Comparison of ENCODE assay signal across 32 cellular contexts in genomic region chr7:110007316-110007910, GRCh38.
A peak's percentile ranks its signal among the peaks of the same experiment; 100 is the strongest.
DNase-seq lines count a peak whose midpoint lies in the region; ATAC-seq, FAIRE-seq and TF ChIP-seq lines count a peak whose summit lies in the region.
"Had no signal": no experiment of that assay in that cellular context is flagged by ENCODE, and none has a peak within 500 bp of the region (broad histone marks: within the 10 kb centered on the region; RNA-seq: fewer than 3 reads in every experiment).

No MANE protein-coding gene starts in this region.

- TF ChIP-seq EP300 in HepG2 (IDR thresholded peaks at IDR 0.05; ENCODE audit: low read depth in 2 of 2, low read length in 2 of 2) (no peak), HepG2 (CRISPR knock-in tag; IDR thresholded peaks at IDR 0.05; ENCODE audit: borderline replicate concordance) (no peak)

- TF ChIP-seq CTCF in MCF 10A (IDR thresholded peaks at IDR 0.05; ENCODE audit: unreplicated experiment) (no peak), breast epithelium (IDR thresholded peaks at IDR 0.05) (no peak), type B pancreatic cell (conservative IDR thresholded peaks at IDR 0.05) (no peak), HepG2 (CRISPR knock-in tag; IDR thresholded peaks at IDR 0.05) (no peak), adrenal gland (IDR thresholded peaks at IDR 0.05) (no peak)

- no peaks in the 10 kb centered on the region for H3K27me3 ChIP-seq in breast epithelium
- no peaks in the 10 kb centered on the region for H3K27me3 ChIP-seq in HepG2 (ENCODE audit: control insufficient read depth in 1 of 2, insufficient read depth in 2 of 2, low read length in 2 of 2)
- no peaks in the 10 kb centered on the region for H3K27me3 ChIP-seq in adrenal gland
- H3K27me3 ChIP-seq: BLaER1, MG63, right atrium auricular region, vagina had no signal

- BruUV-seq in MCF 10A (replicated peaks; lab: Mats Ljungman, UMichigan) = no TSS peak
- no TSS peak for BruUV-seq in HepG2 (replicated peaks; lab: Mats Ljungman, UMichigan)

- no peak overlapping the region for H2AFZ ChIP-seq in HepG2 (ENCODE audit: low read length)
- H2AFZ ChIP-seq: parathyroid adenoma had no signal

- in situ Hi-C loops in HepG2 (cut with HindIII; ENCODE audit: extremely low pct_ligation_motif_present, low pct_unique_long_range_greater_than_20kb) = no loop called here

- H3K27ac Mint-ChIP-seq in MCF 10A (ENCODE audit: low read depth, unreplicated experiment) = peak overlapping the region; percentile 23
- peak overlapping the region; percentile 50 for H3K27ac Mint-ChIP-seq in type B pancreatic cell
- H3K27ac Mint-ChIP-seq in activated naive CD4-positive, alpha-beta T cell treated with anti-CD3 and anti-CD28 coated beads, Interleukin-2, amount 10 ng/mL, durations not matched to agents 7 days and 5 days = no peak overlapping the region
- H3K27ac Mint-ChIP-seq: activated naive CD4-positive, alpha-beta T cell treated with anti-CD3 and anti-CD28 coated beads, Interleukin-2, amount 50 U/mL, for 24 hours; activated T-helper 1 cell treated with anti-CD3 and anti-CD28 coated beads, Interleukin-12 subunit alpha, Interleukin-12 subunit beta, Interleukin-2, Interleukin-4 antibody, amounts not matched to agents 30 ng/mL and 10 ng/mL and 1 ng/mL, durations not matched to agents 14 hours and 24 hours and 36 hours; dendritic cell treated with granulocyte-macrophage colony-stimulating factor and Interleukin-4, amounts not matched to agents 40 ng/mL and 50 ng/mL, for 4 days; stimulated activated memory B cell treated with anti-CD40 and anti-IgM and Interleukin-4, amounts not matched to agents 10 μg/mL and 1 μg/mL and 100 μg/mL, for 72 hours; WTC11 had no signal

- H3K27me3 Mint-ChIP-seq in MCF 10A (ENCODE audit: insufficient read depth, unreplicated experiment) = no peaks in the 10 kb centered on the region
- no peaks in the 10 kb centered on the region for H3K27me3 Mint-ChIP-seq in type B pancreatic cell
- H3K27me3 Mint-ChIP-seq in activated naive CD4-positive, alpha-beta T cell treated with anti-CD3 and anti-CD28 coated beads, Interleukin-2, amount 10 ng/mL, durations not matched to agents 7 days and 5 days = no peaks in the 10 kb centered on the region
- H3K27me3 Mint-ChIP-seq: activated naive CD4-positive, alpha-beta T cell treated with anti-CD3 and anti-CD28 coated beads, Interleukin-2, amount 50 U/mL, for 24 hours; dendritic cell treated with granulocyte-macrophage colony-stimulating factor and Interleukin-4, amounts not matched to agents 40 ng/mL and 50 ng/mL, for 4 days; stimulated activated memory B cell treated with anti-CD40 and anti-IgM and Interleukin-4, amounts not matched to agents 10 μg/mL and 1 μg/mL and 100 μg/mL, for 72 hours had no signal

- H3K79me2 ChIP-seq in HepG2 (ENCODE audit: insufficient read depth, low read length) = no peaks in the 10 kb centered on the region
- H3K79me2 ChIP-seq: parathyroid adenoma had no signal

- WGBS in HepG2 (ENCODE audit: low lambda C conversion rate) = 28% methylated on average over 4 of the region's 4 CpGs
- WGBS in adrenal gland, 4 donors = 81 to 87% (median 82%) methylated on average over 4 of the region's 4 CpGs

- ATAC-seq in HG02798 (IDR thresholded peaks at IDR 0.05; ENCODE audit: poor library complexity, unreplicated experiment) (peak; percentile 57), HepG2 (no peak)
- ATAC-seq: K562; Right ventricle myocardium inferior; stimulated activated memory B cell treated with anti-CD40 and anti-IgM and Interleukin-4, amounts not matched to agents 10 μg/mL and 1 μg/mL and 100 μg/mL, for 72 hours; WTC11 had no signal

- TF ChIP-seq POLR2A in breast epithelium (IDR thresholded peaks at IDR 0.05) = no peak
- no peak for TF ChIP-seq POLR2A in HepG2 (IDR thresholded peaks at IDR 0.05; ENCODE audit: insufficient read depth in 1 of 2, low read depth in 2 of 2, low read length in 2 of 2)
- TF ChIP-seq POLR2A in adrenal gland (IDR thresholded peaks at IDR 0.05) = no peak

- DNase-seq in MCF 10A (ENCODE audit: unreplicated experiment) (peak; percentile 6), breast epithelium (ENCODE audit: low spot score in 2 of 2) (no peak), NCI-H526 treated with DMSO at 0.1 percent for 48 hours (lab: John Stamatoyannopoulos, UW) (peak; percentile 20), type B pancreatic cell (ENCODE audit: extremely low spot score, unreplicated experiment) (no peak), HepG2 (ENCODE audit: low spot score) (no peak), adrenal gland (no peak)
- DNase-seq in activated naive CD4-positive, alpha-beta T cell treated with anti-CD3 and anti-CD28 coated beads, Interleukin-2, amount 10 ng/mL, durations not matched to agents 7 days and 5 days = no peak
- DNase-seq: activated CD4-positive, alpha-beta T cell treated with anti-CD3 and anti-CD28 coated beads, Interleukin-2, amount 50 U/mL, for 1 hour; aorta; central memory CD4-positive, alpha-beta T cell; COR-L47; DMS79 treated with DMSO at 0.1 percent for 48 hours; H7; MG63; NCI-H1436; NCI-H82; stimulated activated CD4-positive, alpha-beta T cell treated with anti-CD3 and anti-CD28 coated beads, Interleukin-4, amount 100 ng/mL, for 1 hour; T-helper 9 cell had no signal

- no peaks in the 10 kb centered on the region for H3K36me3 ChIP-seq in breast epithelium
- H3K36me3 ChIP-seq in HepG2 (replicated peaks in 1 of 2; ENCODE audit: control insufficient read depth in 1 of 2, insufficient read depth in 2 of 2, low read length in 2 of 2) = no peaks in the 10 kb centered on the region
- no peaks in the 10 kb centered on the region for H3K36me3 ChIP-seq in adrenal gland (replicated peaks in 1 of 2)
- H3K36me3 ChIP-seq: BLaER1, MG63, right atrium auricular region, thoracic aorta, vagina had no signal

- no peak overlapping the region for H3K27ac ChIP-seq in breast epithelium
- H3K27ac ChIP-seq in HepG2 (ENCODE audit: extremely low read length, insufficient read depth, low read length) = no peak overlapping the region
- no peak overlapping the region for H3K27ac ChIP-seq in adrenal gland
- H3K27ac ChIP-seq: BLaER1, parathyroid adenoma, right atrium auricular region, thoracic aorta, vagina had no signal

- H3K9me3 Mint-ChIP-seq in MCF 10A (ENCODE audit: unreplicated experiment) (peaks cover 7% of the 10 kb centered on the region), type B pancreatic cell (no peaks in the 10 kb centered on the region)
- H3K9me3 Mint-ChIP-seq in activated naive CD4-positive, alpha-beta T cell treated with anti-CD3 and anti-CD28 coated beads, Interleukin-2, amount 10 ng/mL, durations not matched to agents 7 days and 5 days = no peaks in the 10 kb centered on the region
- H3K9me3 Mint-ChIP-seq: activated naive CD4-positive, alpha-beta T cell treated with anti-CD3 and anti-CD28 coated beads, Interleukin-2, amount 50 U/mL, for 24 hours; activated T-helper 1 cell treated with anti-CD3 and anti-CD28 coated beads, Interleukin-12 subunit alpha, Interleukin-12 subunit beta, Interleukin-2, Interleukin-4 antibody, amounts not matched to agents 30 ng/mL and 10 ng/mL and 1 ng/mL, durations not matched to agents 14 hours and 24 hours and 36 hours; stimulated activated memory B cell treated with anti-CD40 and anti-IgM and Interleukin-4, amounts not matched to agents 10 μg/mL and 1 μg/mL and 100 μg/mL, for 72 hours; WTC11 had no signal

- no peaks in the 10 kb centered on the region for H3K4me1 Mint-ChIP-seq in MCF 10A (ENCODE audit: insufficient read depth, unreplicated experiment)
- H3K4me1 Mint-ChIP-seq in type B pancreatic cell (ENCODE audit: unreplicated experiment) = peaks cover 2% of the 10 kb centered on the region
- H3K4me1 Mint-ChIP-seq in activated naive CD4-positive, alpha-beta T cell treated with anti-CD3 and anti-CD28 coated beads, Interleukin-2, amount 10 ng/mL, durations not matched to agents 7 days and 5 days = no peaks in the 10 kb centered on the region
- H3K4me1 Mint-ChIP-seq: activated naive CD4-positive, alpha-beta T cell treated with anti-CD3 and anti-CD28 coated beads, Interleukin-2, amount 50 U/mL, for 24 hours; stimulated activated memory B cell treated with anti-CD40 and anti-IgM and Interleukin-4, amounts not matched to agents 10 μg/mL and 1 μg/mL and 100 μg/mL, for 72 hours had no signal

- POLR2A ChIA-PET in MCF 10A (lab: Yijun Ruan, JAX) (interaction anchor here (0.5 to 1.2 kb wide), 2 partner anchors 366 to 525 kb away, joined by 3 read pairs; no protein-coding TSS in a partner anchor), HepG2 (lab: Yijun Ruan, JAX) (no interaction called here)

- H3K9me3 ChIP-seq in breast epithelium (no peaks in the 10 kb centered on the region), HepG2 (ENCODE audit: low read length) (no peaks in the 10 kb centered on the region), adrenal gland (replicated peaks in 1 of 3) (no peaks in the 10 kb centered on the region)
- H3K9me3 ChIP-seq: BLaER1, MG63, right atrium auricular region, thoracic aorta, vagina had no signal

- intact Hi-C loops in MCF 10A (cut with micrococcal nuclease) (no loop called here), breast epithelium (cut with DNase I; ENCODE audit: low total_unique reads) (no loop called here), HepG2 (cut with micrococcal nuclease; ENCODE audit: unreplicated experiment) (no loop called here), adrenal gland (cut with DNase I) (no loop called here)

- no peak for FAIRE-seq in HepG2 (lab: Jason Lieb, UNC)
- FAIRE-seq: endometrium, K562 had no signal

- H3K4me3 Mint-ChIP-seq in MCF 10A (ENCODE audit: unreplicated experiment) (no peak overlapping the region), type B pancreatic cell (no peak overlapping the region)
- no peak overlapping the region for H3K4me3 Mint-ChIP-seq in activated naive CD4-positive, alpha-beta T cell treated with anti-CD3 and anti-CD28 coated beads, Interleukin-2, amount 10 ng/mL, durations not matched to agents 7 days and 5 days
- H3K4me3 Mint-ChIP-seq: activated naive CD4-positive, alpha-beta T cell treated with anti-CD3 and anti-CD28 coated beads, Interleukin-2, amount 50 U/mL, for 24 hours; activated T-helper 1 cell treated with anti-CD3 and anti-CD28 coated beads, Interleukin-12 subunit alpha, Interleukin-12 subunit beta, Interleukin-2, Interleukin-4 antibody, amounts not matched to agents 30 ng/mL and 10 ng/mL and 1 ng/mL, durations not matched to agents 14 hours and 24 hours and 36 hours; dendritic cell treated with granulocyte-macrophage colony-stimulating factor and Interleukin-4, amounts not matched to agents 40 ng/mL and 50 ng/mL, for 4 days; stimulated activated memory B cell treated with anti-CD40 and anti-IgM and Interleukin-4, amounts not matched to agents 10 μg/mL and 1 μg/mL and 100 μg/mL, for 72 hours; WTC11 had no signal

- TF ChIP-seq RAD21 in HepG2 (CRISPR knock-in tag; IDR thresholded peaks at IDR 0.05) = no peak

- H3K4me3 ChIP-seq in breast epithelium = no peak overlapping the region
- H3K4me3 ChIP-seq in HepG2 (replicated peaks in 1 of 3; ENCODE audit: insufficient read depth in 1 of 3, low read depth in 2 of 3, low read length in 3 of 3) = no peak overlapping the region
- no peak overlapping the region for H3K4me3 ChIP-seq in adrenal gland
- H3K4me3 ChIP-seq: BLaER1, K562, MG63, right atrium auricular region, thoracic aorta, vagina had no signal

- H4K20me1 ChIP-seq in HepG2 (ENCODE audit: insufficient read depth, low read length) = no peaks in the 10 kb centered on the region
- H4K20me1 ChIP-seq: BLaER1 had no signal

- no peak overlapping the region for H3K4me2 ChIP-seq in HepG2 (ENCODE audit: low read depth, low read length)
- H3K4me2 ChIP-seq: BLaER1 had no signal

- H3K9ac ChIP-seq in HepG2 (ENCODE audit: insufficient read depth, low read depth, low read length) = no peak overlapping the region
- H3K9ac ChIP-seq: BLaER1, parathyroid adenoma had no signal

- H3K36me3 Mint-ChIP-seq in MCF 10A (ENCODE audit: insufficient read depth, unreplicated experiment) (no peaks in the 10 kb centered on the region), type B pancreatic cell (no peaks in the 10 kb centered on the region)
- H3K36me3 Mint-ChIP-seq in activated naive CD4-positive, alpha-beta T cell treated with anti-CD3 and anti-CD28 coated beads, Interleukin-2, amount 10 ng/mL, durations not matched to agents 7 days and 5 days = no peaks in the 10 kb centered on the region
- H3K36me3 Mint-ChIP-seq: activated naive CD4-positive, alpha-beta T cell treated with anti-CD3 and anti-CD28 coated beads, Interleukin-2, amount 50 U/mL, for 24 hours; stimulated activated memory B cell treated with anti-CD40 and anti-IgM and Interleukin-4, amounts not matched to agents 10 μg/mL and 1 μg/mL and 100 μg/mL, for 72 hours; WTC11 had no signal

- no peaks in the 10 kb centered on the region for H3K4me1 ChIP-seq in breast epithelium
- no peaks in the 10 kb centered on the region for H3K4me1 ChIP-seq in HepG2 (ENCODE audit: insufficient read depth, low read length)
- H3K4me1 ChIP-seq in adrenal gland (replicated peaks in 1 of 2) = no peaks in the 10 kb centered on the region
- H3K4me1 ChIP-seq: BLaER1, parathyroid adenoma, right atrium auricular region, vagina had no signal

- CTCF ChIA-PET in MCF 10A (lab: Yijun Ruan, JAX) = no interaction called here
- CTCF ChIA-PET in HepG2 (lab: Yijun Ruan, JAX; ENCODE audit: low intra/inter-chr PET ratio, low total read pairs) = no interaction called here
- CTCF ChIA-PET in activated naive CD4-positive, alpha-beta T cell treated with anti-CD3 and anti-CD28 coated beads, Interleukin-2, amount 10 ng/mL, durations not matched to agents 7 days and 5 days (lab: Charles Lee) = no interaction called here

Comparison
In these comparisons a context has a peak if more than half of its experiments do, and no peak if none do; other contexts are left out.
1. DNase-seq: peak in MCF 10A (single experiment) and NCI-H526 treated with DMSO at 0.1 percent for 48 hours (single experiment); none in breast epithelium (0 of 2), type B pancreatic cell (single experiment), HepG2 (single experiment), adrenal gland (0 of 7) and activated naive CD4-positive, alpha-beta T cell treated with anti-CD3 and anti-CD28 coated beads, Interleukin-2, amount 10 ng/mL, durations not matched to agents 7 days and 5 days (single experiment).